Comparison of ENCODE assay signal across 23 cellular contexts in the genomic region with DNA sequence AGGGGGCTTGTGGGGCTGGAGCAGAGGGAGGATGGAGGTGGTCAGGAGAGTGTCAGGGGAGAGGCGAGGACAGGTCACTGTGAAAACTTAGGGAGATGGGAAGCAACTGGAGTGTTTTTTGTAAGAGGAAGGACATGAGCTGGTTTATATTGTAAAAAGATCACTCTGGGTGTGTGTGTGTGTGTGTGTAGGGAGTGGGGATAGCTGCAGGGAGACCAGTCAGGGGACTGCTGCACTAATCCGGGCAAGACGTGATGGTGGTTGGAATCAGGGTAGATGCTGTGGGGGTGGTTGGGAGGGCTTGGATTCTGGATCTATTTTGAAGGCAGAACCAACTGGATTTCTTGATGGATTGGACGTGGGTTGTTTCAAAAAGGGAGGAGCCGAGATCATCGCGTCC. TPM values are rescaled to one million over a fixed set of nuclear protein-coding genes. Genes with fewer than 3 reads are reported as not detected.
DNase-seq lines count a peak whose midpoint lies in the region; TF ChIP-seq lines count a peak whose summit lies in the region.
"Had no signal": no experiment of that assay in that cellular context is flagged by ENCODE, and none has a peak within 500 bp of the region (broad histone marks: within the 10 kb centered on the region; RNA-seq: fewer than 3 reads in every experiment).

No MANE protein-coding gene starts in this region.

- H2BK120ac ChIP-seq in trophoblast cell (ENCODE audit: insufficient read depth, low read length, poor library complexity): no peak overlapping the region

- DNase-seq in trophoblast cell (no peak), HT-29 (ENCODE audit: low spot score) (no peak), left ventricle myocardium inferior (no peak), NCI-H748 treated with DMSO at 0.1 percent for 48 hours (lab: John Stamatoyannopoulos, UW) (no peak)
- DNase-seq: 8988T; ACHN; AML-193; BE2C; CD4-positive, alpha-beta T cell; CD8-positive, alpha-beta memory T cell; DMS 273 treated with DMSO at 0.1 percent for 48 hours; DMS79; EL; GDM1; GM23248; H7; HCEC 1CT had no signal

- no peak overlapping the region for H3K18ac ChIP-seq in trophoblast cell (ENCODE audit: low read length)

- H3K4me1 ChIP-seq in trophoblast cell (ENCODE audit: control insufficient read depth in 1 of 2, insufficient read depth in 2 of 2, low read length in 2 of 2): peaks cover 33 to 36% of the 10 kb centered on the region in 2 experiments
- H3K4me1 ChIP-seq in left ventricle myocardium inferior: peaks cover 50% of the 10 kb centered on the region
- H3K4me1 ChIP-seq: A549 had no signal

- H4K12ac ChIP-seq in trophoblast cell (ENCODE audit: low read depth, low read length): no peak overlapping the region

- no peak overlapping the region for H3K4ac ChIP-seq in trophoblast cell (ENCODE audit: low read depth, low read length)

- H3K4me2 ChIP-seq in trophoblast cell (ENCODE audit: low read length): no peak overlapping the region
- H3K4me2 ChIP-seq: A549; BLaER1 treated with 17β-estradiol and CSF1 and Interleukin-3, amounts not matched to agents 10 nM and 100 nM had no signal

- H3K9ac ChIP-seq in trophoblast cell (ENCODE audit: low read length): no peak overlapping the region
- H3K9ac ChIP-seq: BLaER1 treated with 17β-estradiol and CSF1 and Interleukin-3, amounts not matched to agents 10 nM and 100 nM; GM23248 had no signal

- H3K14ac ChIP-seq in trophoblast cell (ENCODE audit: low read length): no peak overlapping the region

- H2BK5ac ChIP-seq in trophoblast cell (ENCODE audit: low read depth, low read length, poor library complexity): no peak overlapping the region

- H2BK12ac ChIP-seq in trophoblast cell (ENCODE audit: low read length): no peak overlapping the region

- H3K79me2 ChIP-seq in trophoblast cell (ENCODE audit: control insufficient read depth, insufficient read depth, low read length, poor library complexity): peaks cover 8% of the 10 kb centered on the region

- no peak overlapping the region for H4K8ac ChIP-seq in trophoblast cell (ENCODE audit: low read depth, low read length)

- no peak overlapping the region for H2AFZ ChIP-seq in trophoblast cell (ENCODE audit: insufficient read depth, low read length, poor library complexity)
- H2AFZ ChIP-seq: GM23248 had no signal

- no peak overlapping the region for H3K4me3 ChIP-seq in trophoblast cell (ENCODE audit: low read depth, low read length)
- no peak overlapping the region for H3K4me3 ChIP-seq in left ventricle myocardium inferior
- H3K4me3 ChIP-seq: A549; BLaER1 treated with 17β-estradiol and CSF1 and Interleukin-3, amounts not matched to agents 10 nM and 100 nM; GM12878; GM23248 had no signal

- intact Hi-C loops in left ventricle myocardium inferior (cut with micrococcal nuclease): no loop called here

- H3K36me3 ChIP-seq in trophoblast cell (ENCODE audit: control insufficient read depth in 1 of 2, insufficient read depth in 2 of 2, low read length in 2 of 2): no peaks in the 10 kb centered on the region
- no peaks in the 10 kb centered on the region for H3K36me3 ChIP-seq in left ventricle myocardium inferior
- H3K36me3 ChIP-seq: BE2C; BLaER1 treated with 17β-estradiol and CSF1 and Interleukin-3, amounts not matched to agents 10 nM and 100 nM had no signal

- H3K27me3 ChIP-seq in trophoblast cell (ENCODE audit: insufficient read depth, low read length) (no peaks in the 10 kb centered on the region), left ventricle myocardium inferior (ENCODE audit: low read depth) (peaks cover 13% of the 10 kb centered on the region)
- H3K27me3 ChIP-seq: BE2C had no signal

- H3K27ac ChIP-seq in 22Rv1 (peak overlapping the region; percentile 26; the same call in 1 of the 2 replicates), angular gyrus (ENCODE audit: low read depth, low read length) (peak overlapping the region; percentile 60), trophoblast cell (ENCODE audit: low read depth, low read length) (no peak overlapping the region), left ventricle myocardium inferior (replicated peaks) (no peak overlapping the region)
- H3K27ac ChIP-seq: A549; BLaER1 treated with 17β-estradiol and CSF1 and Interleukin-3, amounts not matched to agents 10 nM and 100 nM; GM23248 had no signal

- H2AK5ac ChIP-seq in trophoblast cell (ENCODE audit: low read length): no peak overlapping the region

- peak overlapping the region; percentile 0 for H4K91ac ChIP-seq in trophoblast cell (ENCODE audit: low read depth, low read length)

- H3K23ac ChIP-seq in trophoblast cell (ENCODE audit: low read length): no peak overlapping the region

- TF ChIP-seq CTCF in 22Rv1 (IDR thresholded peaks at IDR 0.05) (no peak), left ventricle myocardium inferior (IDR thresholded peaks at IDR 0.05; ENCODE audit: borderline replicate concordance) (no peak)

- peaks cover 37% of the 10 kb centered on the region for H3K79me1 ChIP-seq in trophoblast cell (ENCODE audit: low read length)

- H3K9me3 ChIP-seq in trophoblast cell (ENCODE audit: insufficient read depth, low read depth, low read length) (no peaks in the 10 kb centered on the region), left ventricle myocardium inferior (replicated peaks) (no peaks in the 10 kb centered on the region)
- H3K9me3 ChIP-seq: A549; BE2C; BLaER1 treated with 17β-estradiol and CSF1 and Interleukin-3, amounts not matched to agents 10 nM and 100 nM had no signal

- WGBS in trophoblast cell (ENCODE audit: extremely low coverage, insufficient coverage, insufficient read length): no CpG with 5 or more reads among the region's 7 CpGs

RNA-seq across cellular contexts. Expression of gene SYT7, which starts 11.3 kb away (rescaled TPM):
- polyA plus RNA-seq in trophoblast cell (2013): 42.4 and 42.7 TPM in 2 replicates
- 13.2 and 14.8 TPM in 2 replicates for total RNA-seq in HT-29 (2014; rRNA removed; shearing (Covaris generic))
- 18.9 TPM for total RNA-seq in left ventricle myocardium inferior
- total RNA-seq: CD4-positive, alpha-beta T cell; CD8-positive, alpha-beta memory T cell; GM12878 had no signal
- polyA plus RNA-seq: CD14-positive monocyte; CD8-positive, alpha-beta memory T cell; GM12878 had no signal

Comparison
In these comparisons a context has a peak if more than half of its experiments do, and no peak if none do; other contexts are left out.
1. H3K27ac ChIP-seq: peak in 22Rv1 (single experiment) and angular gyrus (single experiment); none in trophoblast cell (single experiment) and left ventricle myocardium inferior (single experiment).